9 cellular contexts compared by ENCODE assay signal in the genomic region with DNA sequence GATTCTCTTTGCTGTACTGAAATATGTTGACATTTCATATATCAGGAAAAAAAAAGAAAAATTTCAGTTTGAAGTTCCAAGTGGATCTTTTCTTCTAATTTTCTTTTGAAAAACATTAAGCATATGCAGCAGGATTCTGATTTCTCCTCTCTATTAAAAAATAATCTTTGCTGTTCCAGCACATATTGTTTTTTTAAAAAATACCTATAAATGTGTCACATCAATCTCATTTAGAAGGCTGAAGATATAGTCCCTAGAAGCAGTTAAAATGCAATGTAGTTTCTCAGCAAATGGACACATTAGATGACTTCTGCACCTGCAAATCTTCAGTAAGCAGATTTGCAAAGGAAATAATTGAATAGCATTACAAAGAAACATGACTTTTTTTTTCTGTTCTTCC.
"Had no signal": no experiment of that assay in that cellular context is flagged by ENCODE, and none has a peak within 500 bp of the region (broad histone marks: within the 10 kb centered on the region; RNA-seq: fewer than 3 reads in every experiment).

No MANE protein-coding gene starts in this region.

- H3K27ac ChIP-seq: GM23248, HL-60 had no signal

- DNase-seq: GM23248, GOT3, H7, HFFc6, KG1 had no signal

- ATAC-seq: HCT116, HepG2 had no signal

- H3K36me3 ChIP-seq: HAP-1 had no signal

- H3K9me3 ChIP-seq: HAP-1 had no signal

- H3K9ac ChIP-seq: GM23248 had no signal

- H3K4me3 ChIP-seq: GM23248, HAP-1 had no signal

- H2AFZ ChIP-seq: GM23248 had no signal

- FAIRE-seq: HepG2 had no signal
